ENCODE assay signal across 1 cellular context in the genomic region with DNA sequence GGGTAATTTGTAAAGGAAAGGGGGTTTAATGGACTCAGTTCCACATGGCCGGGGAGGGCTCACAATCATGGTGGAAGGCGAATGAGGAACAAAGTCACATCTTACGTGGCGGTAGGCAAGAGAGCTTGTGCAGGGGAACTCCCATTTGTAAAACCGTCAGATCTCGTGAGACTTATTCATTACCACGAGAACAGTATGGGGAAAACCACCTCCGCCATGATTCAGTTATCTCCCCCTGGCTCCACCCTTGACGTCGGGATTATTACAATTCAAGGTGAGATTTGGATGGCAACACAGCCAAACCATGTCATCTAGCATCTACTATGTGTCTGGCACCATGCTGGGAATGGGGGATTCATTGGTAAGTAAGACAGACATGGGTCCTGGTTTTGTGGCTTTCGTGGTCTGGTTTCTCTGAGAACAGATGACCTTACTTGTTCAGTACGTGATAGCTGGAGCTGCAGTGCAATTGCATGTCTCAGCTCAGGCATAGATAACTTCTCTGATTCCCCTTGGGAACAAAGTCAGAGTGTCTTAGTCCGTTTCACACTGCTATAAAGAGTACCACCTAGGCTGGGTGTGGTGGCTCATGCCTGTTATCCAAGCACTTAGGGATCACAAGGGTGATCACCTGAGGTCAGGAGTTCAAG.
TF ChIP-seq lines count a peak whose summit lies in the region.

No MANE protein-coding gene starts in this region.

TF ChIP-seq in GM12891, 5 proteins besides CTCF, POLR2A, EP300 and RAD21:
- TF ChIP-seq TAF1 (IDR thresholded peaks at IDR 0.05; ENCODE audit: low read depth, low read length) (no peak), POU2F2 (IDR thresholded peaks at IDR 0.05; ENCODE audit: low read depth, low read length) (no peak), POLR2AphosphoS5 (IDR thresholded peaks at IDR 0.05; ENCODE audit: low read depth, low read length) (no peak), PAX5 (IDR thresholded peaks at IDR 0.05; ENCODE audit: insufficient read depth, low read length, severe bottlenecking) (no peak), SPI1 (IDR thresholded peaks at IDR 0.05; ENCODE audit: low read depth, low read length) (no peak)
TF ChIP-seq in GM12891: peak in this region for 0.
